In genomic region chr7:77393261-77393660, GRCh38 we compare ENCODE assay signal across 9 cellular contexts. TPM values are rescaled to one million over a fixed set of nuclear protein-coding genes. Genes with fewer than 3 reads are reported as not detected.
DNase-seq lines count a peak whose midpoint lies in the region; ATAC-seq, FAIRE-seq and TF ChIP-seq lines count a peak whose summit lies in the region.
"Had no signal": no experiment of that assay in that cellular context is flagged by ENCODE, and none has a peak within 500 bp of the region (broad histone marks: within the 10 kb centered on the region; RNA-seq: fewer than 3 reads in every experiment).

No MANE protein-coding gene starts in this region.

- H3K4me2 ChIP-seq in PC-9 (peak overlapping the region; percentile 68), HepG2 (ENCODE audit: low read depth, low read length) (no peak overlapping the region)

- CTCF ChIA-PET in PC-9 (lab: Charles Lee), result no interaction called here
- CTCF ChIA-PET in HepG2 (lab: Yijun Ruan, JAX; ENCODE audit: low intra/inter-chr PET ratio, low total read pairs), result no interaction called here

- peak; percentile 71 to 98 for DNase-seq in PC-9
- DNase-seq in HepG2 (ENCODE audit: low spot score), result no peak
- DNase-seq in NCI-H524 (lab: John Stamatoyannopoulos, UW), result no peak
- DNase-seq in hippocampal formation (lab: John Stamatoyannopoulos, UW), result no peak
- no peak for DNase-seq in HTR-8/SVneo (ENCODE audit: insufficient read length, low spot score)
- DNase-seq in left ventricle myocardium inferior, result no peak

- H2AFZ ChIP-seq in PC-9, result no peak overlapping the region
- H2AFZ ChIP-seq in HepG2 (ENCODE audit: low read length), result no peak overlapping the region

- TF ChIP-seq CTCF in PC-9 (conservative IDR thresholded peaks at IDR 0.05), result no peak
- TF ChIP-seq CTCF in HepG2 (CRISPR knock-in tag; IDR thresholded peaks at IDR 0.05), result no peak
- no peak for TF ChIP-seq CTCF in left ventricle myocardium inferior (IDR thresholded peaks at IDR 0.05; ENCODE audit: borderline replicate concordance)

- TF ChIP-seq EP300 in HepG2 (IDR thresholded peaks at IDR 0.05; ENCODE audit: low read depth in 2 of 2, low read length in 2 of 2) (no peak), HepG2 (CRISPR knock-in tag; IDR thresholded peaks at IDR 0.05; ENCODE audit: borderline replicate concordance) (no peak)

- no peak overlapping the region for H3K4me3 ChIP-seq in PC-9
- H3K4me3 ChIP-seq in HepG2 (replicated peaks in 1 of 3; ENCODE audit: insufficient read depth in 1 of 3, low read depth in 2 of 3, low read length in 3 of 3), result no peak overlapping the region
- H3K4me3 ChIP-seq in left ventricle myocardium inferior, result no peak overlapping the region
- H3K4me3 ChIP-seq: skin epidermis had no signal

- no TSS peak for BruUV-seq in PC-9 (replicated peaks; lab: Mats Ljungman, UMichigan)
- no TSS peak for BruUV-seq in HepG2 (replicated peaks; lab: Mats Ljungman, UMichigan)

- intact Hi-C loops in PC-9 (cut with micrococcal nuclease; ENCODE audit: unreplicated experiment) (no loop called here), HepG2 (cut with micrococcal nuclease; ENCODE audit: unreplicated experiment) (no loop called here), left ventricle myocardium inferior (cut with micrococcal nuclease) (no loop called here)

- H3K4me1 ChIP-seq in PC-9 (replicated peaks; ENCODE audit: insufficient read depth), result peaks cover 19% of the 10 kb centered on the region
- H3K4me1 ChIP-seq in HepG2 (ENCODE audit: insufficient read depth, low read length), result peaks cover 68% of the 10 kb centered on the region
- peaks cover 4% of the 10 kb centered on the region for H3K4me1 ChIP-seq in left ventricle myocardium inferior

- in situ Hi-C loops in HepG2 (cut with HindIII; ENCODE audit: extremely low pct_ligation_motif_present, low pct_unique_long_range_greater_than_20kb), result no loop called here

- no peaks in the 10 kb centered on the region for H3K9me3 ChIP-seq in PC-9 (ENCODE audit: insufficient read depth, low read depth)
- no peaks in the 10 kb centered on the region for H3K9me3 ChIP-seq in HepG2 (ENCODE audit: low read length)
- no peaks in the 10 kb centered on the region for H3K9me3 ChIP-seq in left ventricle myocardium inferior (replicated peaks)

- H3K79me2 ChIP-seq in PC-9 (ENCODE audit: low read depth), result peaks cover 6% of the 10 kb centered on the region; the same call in 1 of the 2 replicates
- peaks cover 8% of the 10 kb centered on the region for H3K79me2 ChIP-seq in HepG2 (ENCODE audit: insufficient read depth, low read length)

- H3F3A ChIP-seq in PC-9 (ENCODE audit: insufficient read depth, low read depth), result peaks cover 15% of the 10 kb centered on the region

- no peak for TF ChIP-seq POLR2A in HepG2 (IDR thresholded peaks at IDR 0.05; ENCODE audit: insufficient read depth in 1 of 2, low read depth in 2 of 2, low read length in 2 of 2)

- H3K9me2 ChIP-seq in PC-9 (ENCODE audit: insufficient read depth), result no peaks in the 10 kb centered on the region

- ATAC-seq in GM18511 (IDR thresholded peaks at IDR 0.05; ENCODE audit: unreplicated experiment), result peak; percentile 97
- ATAC-seq in HG02571 (IDR thresholded peaks at IDR 0.05; ENCODE audit: unreplicated experiment), result peak; percentile 74
- ATAC-seq in HepG2, result no peak; the same call in 2 of the 3 replicates

- H3K27ac ChIP-seq in PC-9 (peak overlapping the region; percentile 95), HepG2 (ENCODE audit: extremely low read length, insufficient read depth, low read length) (no peak overlapping the region), left ventricle myocardium inferior (replicated peaks) (no peak overlapping the region)

- FAIRE-seq in HepG2 (lab: Jason Lieb, UNC) (no peak), HTR-8/SVneo (lab: Jason Lieb, UNC) (no peak)

- H3K27me3 ChIP-seq in PC-9 (ENCODE audit: insufficient read depth, low read depth) (no peaks in the 10 kb centered on the region), HepG2 (ENCODE audit: control insufficient read depth in 1 of 2, insufficient read depth in 2 of 2, low read length in 2 of 2) (no peaks in the 10 kb centered on the region), left ventricle myocardium inferior (ENCODE audit: low read depth) (no peaks in the 10 kb centered on the region)

- H4K20me1 ChIP-seq in PC-9 (ENCODE audit: insufficient read depth), result no peaks in the 10 kb centered on the region
- no peaks in the 10 kb centered on the region for H4K20me1 ChIP-seq in HepG2 (ENCODE audit: insufficient read depth, low read length)

- TF ChIP-seq RAD21 in HepG2 (CRISPR knock-in tag; IDR thresholded peaks at IDR 0.05), result no peak

- 95% methylated on average over 5 of the region's 5 CpGs for WGBS in HepG2 (ENCODE audit: low lambda C conversion rate)

- POLR2A ChIA-PET in PC-9 (lab: Charles Lee; ENCODE audit: unreplicated experiment), result no interaction called here
- POLR2A ChIA-PET in HepG2 (lab: Yijun Ruan, JAX), result no interaction called here

- peaks cover 8% of the 10 kb centered on the region; the same call in 1 of the 2 replicates for H3K36me3 ChIP-seq in PC-9 (ENCODE audit: low read depth)
- peaks cover 3 to 24% of the 10 kb centered on the region in 2 experiments for H3K36me3 ChIP-seq in HepG2 (replicated peaks in 1 of 2; ENCODE audit: control insufficient read depth in 1 of 2, insufficient read depth in 2 of 2, low read length in 2 of 2)
- H3K36me3 ChIP-seq in left ventricle myocardium inferior, result peaks cover 19% of the 10 kb centered on the region

- H3K9ac ChIP-seq in HepG2 (ENCODE audit: insufficient read depth, low read depth, low read length), result no peak overlapping the region

TF ChIP-seq in HepG2, 621 proteins besides CTCF, POLR2A, EP300 and RAD21:
- TF ChIP-seq ZBTB21 (CRISPR knock-in tag; IDR thresholded peaks at IDR 0.05) (peak; percentile 46; the same call in 1 of the 2 replicates), HNRNPK (IDR thresholded peaks at IDR 0.05; ENCODE audit: low read depth, low read length, poor library complexity, severe bottlenecking) (no peak), ZNF343 (CRISPR knock-in tag; IDR thresholded peaks at IDR 0.05) (no peak), FOSL2 (CRISPR knock-in tag; IDR thresholded peaks at IDR 0.05) (peak; percentile 70), CBFB (CRISPR knock-in tag; IDR thresholded peaks at IDR 0.05) (no peak), KMT2A (CRISPR knock-in tag; IDR thresholded peaks at IDR 0.05) (no peak), ZNF782 (CRISPR knock-in tag; IDR thresholded peaks at IDR 0.05; ENCODE audit: borderline replicate concordance) (no peak), ZNF883 (CRISPR knock-in tag; IDR thresholded peaks at IDR 0.05; ENCODE audit: not compliant biosample characterization) (no peak), TEAD2 (CRISPR knock-in tag; IDR thresholded peaks at IDR 0.05) (no peak), ZNF329 (CRISPR knock-in tag; IDR thresholded peaks at IDR 0.05; ENCODE audit: low read depth) (no peak), ZNF136 (CRISPR knock-in tag; IDR thresholded peaks at IDR 0.05; ENCODE audit: low read depth) (no peak)

RNA-seq across cellular contexts. Expression of gene GSAP, which starts 22.9 kb away (rescaled TPM):
- 15.6 and 17.2 TPM in 2 replicates for total RNA-seq in PC-9 (2021)
- total RNA-seq in HepG2 (2016; rRNA removed; fragmentation: Illumina TruSeq; extraction: Trizol), result 15.6 and 34.6 TPM in 2 replicates
- 16.9 and 17.1 TPM in 2 replicates for total RNA-seq in HepG2 (2016; cell fraction: cytosol; rRNA removed; fragmentation: Illumina TruSeq; extraction: Trizol; ENCODE audit: low read depth)
- 17.6 and 34.6 TPM in 2 replicates for total RNA-seq in HepG2 (2016; cell fraction: insoluble cytoplasmic fraction; rRNA removed; fragmentation: Illumina TruSeq; extraction: Trizol)
- 15.9 and 18.6 TPM in 2 replicates for total RNA-seq in HepG2 (2016; cell fraction: membrane; rRNA removed; fragmentation: Illumina TruSeq; extraction: Trizol)
- 83.9 and 97.3 TPM in 2 replicates for total RNA-seq in HepG2 (2016; cell fraction: nucleus; rRNA removed; fragmentation: Illumina TruSeq; extraction: Trizol)
- polyA plus RNA-seq in HepG2 (2011; rRNA removed), result 33.6 and 40.6 TPM in 2 replicates
- 6.9 and 7.5 TPM in 2 replicates for polyA plus RNA-seq in HepG2 (2011; cell fraction: cytosol; rRNA removed)
- polyA plus RNA-seq in HepG2 (2011; cell fraction: nucleus; rRNA removed), result 125 and 131 TPM in 2 replicates
- 13.4 and 21.8 TPM in 2 replicates for polyA plus RNA-seq in HepG2 (2012)
- 2.5 and 2.9 TPM in 2 replicates for polyA plus RNA-seq in HepG2 (2016; cell fraction: cytosol; fragmentation: Illumina TruSeq; extraction: Trizol; ENCODE audit: low read depth)
- polyA plus RNA-seq in HepG2 (2016; cell fraction: insoluble cytoplasmic fraction; fragmentation: Illumina TruSeq; extraction: Trizol; ENCODE audit: low read depth), result 11.8 and 12.4 TPM in 2 replicates
- polyA plus RNA-seq in HepG2 (2016; cell fraction: membrane; fragmentation: Illumina TruSeq; extraction: Trizol; ENCODE audit: low read depth), result 5.4 and 5.5 TPM in 2 replicates
- polyA plus RNA-seq in HepG2 (2016; cell fraction: nucleus; fragmentation: Illumina TruSeq; extraction: Trizol; ENCODE audit: insufficient read depth, low read depth), result 116 and 121 TPM in 2 replicates
- polyA minus RNA-seq in HepG2 (2011; rRNA and poly(A)+ RNA removed; ENCODE audit: low replicate concordance), result 28.9 TPM in 1 of 2 replicates, not detected in the other
- 5.1 and 7.3 TPM in 2 replicates for polyA minus RNA-seq in HepG2 (2011; cell fraction: cytosol; rRNA and poly(A)+ RNA removed)
- 126 and 129 TPM in 2 replicates for polyA minus RNA-seq in HepG2 (2011; cell fraction: nucleus; rRNA and poly(A)+ RNA removed)
- total RNA-seq in left ventricle myocardium inferior, result 7.2 TPM

Comparison
In these comparisons a context has a peak if more than half of its experiments do, and no peak if none do; other contexts are left out.
1. DNase-seq: peak in PC-9 (2 of 2); none in HepG2 (single experiment), NCI-H524 (0 of 2), hippocampal formation (0 of 2), HTR-8/SVneo (single experiment) and left ventricle myocardium inferior (single experiment).